Comparison of ENCODE assay signal across 25 cellular contexts in genomic region chr9:29697011-29697410, GRCh38.
DNase-seq lines count a peak whose midpoint lies in the region; ATAC-seq and TF ChIP-seq lines count a peak whose summit lies in the region.
"Had no signal": no experiment of that assay in that cellular context is flagged by ENCODE, and none has a peak within 500 bp of the region (broad histone marks: within the 10 kb centered on the region; RNA-seq: fewer than 3 reads in every experiment).

No MANE protein-coding gene starts in this region.

- no TSS peak for BruUV-seq in mammary epithelial cell (replicated peaks; lab: Mats Ljungman, UMichigan)

- DNase-seq in mammary epithelial cell (peak; percentile 36), breast epithelium (ENCODE audit: low spot score in 2 of 2) (no peak), astrocyte of the spinal cord (ENCODE audit: low read depth, low spot score) (peak; percentile 34), iris pigment epithelial cell (ENCODE audit: low read depth) (peak; percentile 10), stromal cell of bone marrow (ENCODE audit: low read depth) (peak; percentile 4), mesendoderm (no peak), testis (no peak)
- no peak for DNase-seq in stimulated activated effector memory CD8-positive, alpha-beta T cell treated with anti-CD3 and anti-CD28 coated beads, Interleukin-12 subunit alpha, Interleukin-12 subunit beta, amount 100 ng/mL, for 72 hours (ENCODE audit: low spot score in 2 of 2)
- DNase-seq: activated CD4-positive, alpha-beta memory T cell treated with anti-CD3 and anti-CD28 coated beads, Interleukin-2, amount 10 ng/mL, durations not matched to agents 7 days and 5 days; activated CD4-positive, CD25-positive, alpha-beta regulatory T cell; activated gamma-delta T cell treated with Interleukin-2 at 50 U/mL for 16 hours; activated T-cell treated with anti-CD3 and anti-CD28 coated beads for 4 hours; Caco-2; dermis blood vessel endothelial cell; foreskin melanocyte; HCEC 1CT; islet precursor cell; KBM-7; NCI-H2171; NCI-H526; stomach had no signal

- no peak overlapping the region for H4K8ac ChIP-seq in mesendoderm (ENCODE audit: low read depth, low read length)

- no peak overlapping the region for H2BK120ac ChIP-seq in mesendoderm (ENCODE audit: low read depth, low read length)

- H3K4me3 Mint-ChIP-seq in stimulated activated effector memory CD8-positive, alpha-beta T cell treated with anti-CD3 and anti-CD28 coated beads, Interleukin-12 subunit alpha, Interleukin-12 subunit beta, amount 100 ng/mL, for 72 hours: no peak overlapping the region
- H3K4me3 Mint-ChIP-seq: activated CD4-positive, alpha-beta memory T cell treated with anti-CD3 and anti-CD28 coated beads, Interleukin-2, amount 10 ng/mL, durations not matched to agents 7 days and 5 days; B cell; type B pancreatic cell had no signal

- dilution Hi-C loops in mammary epithelial cell (cut with HindIII; ENCODE audit: low sequenced_read_pairs): no loop called here

- no peak overlapping the region for H2BK15ac ChIP-seq in mesendoderm (replicated peaks; ENCODE audit: low read depth)

- no peaks in the 10 kb centered on the region for H4K20me1 ChIP-seq in mammary epithelial cell (ENCODE audit: insufficient read depth, low read length)

- no peak for TF ChIP-seq POLR2A in breast epithelium (IDR thresholded peaks at IDR 0.05)
- TF ChIP-seq POLR2A in testis (IDR thresholded peaks at IDR 0.05): no peak

- H3K27me3 ChIP-seq in mammary epithelial cell (ENCODE audit: insufficient read depth, low read length) (no peaks in the 10 kb centered on the region), breast epithelium (no peaks in the 10 kb centered on the region), mesendoderm (ENCODE audit: insufficient read depth, low read length, poor library complexity) (no peaks in the 10 kb centered on the region), testis (no peaks in the 10 kb centered on the region)
- H3K27me3 ChIP-seq: stomach had no signal

- no peak overlapping the region for H3K4ac ChIP-seq in mesendoderm (ENCODE audit: low read depth, low read length)

- no peak overlapping the region for H3K56ac ChIP-seq in mesendoderm (ENCODE audit: low read length)

- H3K36me3 Mint-ChIP-seq in stimulated activated effector memory CD8-positive, alpha-beta T cell treated with anti-CD3 and anti-CD28 coated beads, Interleukin-12 subunit alpha, Interleukin-12 subunit beta, amount 100 ng/mL, for 72 hours: no peaks in the 10 kb centered on the region
- H3K36me3 Mint-ChIP-seq: type B pancreatic cell had no signal

- H3K4me1 ChIP-seq in mammary epithelial cell (ENCODE audit: insufficient read depth, low read length) (no peaks in the 10 kb centered on the region), breast epithelium (no peaks in the 10 kb centered on the region), mesendoderm (ENCODE audit: control insufficient read depth, low read depth, low read length) (no peaks in the 10 kb centered on the region), testis (no peaks in the 10 kb centered on the region)
- H3K4me1 ChIP-seq: Caco-2, stomach had no signal

- peaks cover 12% of the 10 kb centered on the region for H3K9me3 Mint-ChIP-seq in stimulated activated effector memory CD8-positive, alpha-beta T cell treated with anti-CD3 and anti-CD28 coated beads, Interleukin-12 subunit alpha, Interleukin-12 subunit beta, amount 100 ng/mL, for 72 hours
- H3K9me3 Mint-ChIP-seq: activated CD4-positive, alpha-beta memory T cell treated with anti-CD3 and anti-CD28 coated beads, Interleukin-2, amount 10 ng/mL, durations not matched to agents 7 days and 5 days; type B pancreatic cell had no signal

- intact Hi-C loops in mammary epithelial cell (cut with micrococcal nuclease): loop anchor here (10.0 kb wide), 2 partner anchors 1152 to 1972 kb away; no protein-coding TSS in a partner anchor
- intact Hi-C loops in breast epithelium (cut with DNase I; ENCODE audit: low total_unique reads): no loop called here
- intact Hi-C loops in testis (cut with DNase I; ENCODE audit: low total_unique reads): no loop called here

- no peaks in the 10 kb centered on the region for H3K4me1 Mint-ChIP-seq in stimulated activated effector memory CD8-positive, alpha-beta T cell treated with anti-CD3 and anti-CD28 coated beads, Interleukin-12 subunit alpha, Interleukin-12 subunit beta, amount 100 ng/mL, for 72 hours
- H3K4me1 Mint-ChIP-seq: activated CD4-positive, alpha-beta memory T cell treated with anti-CD3 and anti-CD28 coated beads, Interleukin-2, amount 10 ng/mL, durations not matched to agents 7 days and 5 days; B cell had no signal

- H3K79me2 ChIP-seq in mammary epithelial cell (ENCODE audit: insufficient read depth, low read length) (no peaks in the 10 kb centered on the region), mesendoderm (ENCODE audit: control insufficient read depth, insufficient read depth, low read length) (no peaks in the 10 kb centered on the region)

- H2AK5ac ChIP-seq in mesendoderm (ENCODE audit: low read length): no peak overlapping the region

- H3K4me3 ChIP-seq in mammary epithelial cell (replicated peaks in 1 of 3; ENCODE audit: insufficient read depth in 1 of 3, low read depth in 2 of 3, low read length in 3 of 3) (no peak overlapping the region), breast epithelium (no peak overlapping the region), astrocyte of the spinal cord (ENCODE audit: low read depth, low read length) (no peak overlapping the region), mesendoderm (ENCODE audit: low read length) (no peak overlapping the region), testis (no peak overlapping the region)
- H3K4me3 ChIP-seq: lung, stomach had no signal

- CTCF ChIA-PET in mammary epithelial cell (lab: Charles Lee; ENCODE audit: low non-redundant PET): no interaction called here

- no peak overlapping the region for H3K18ac ChIP-seq in mesendoderm (ENCODE audit: low read length)

- H4K5ac ChIP-seq in mesendoderm (ENCODE audit: low read length): no peak overlapping the region

- WGBS in mammary epithelial cell (ENCODE audit: low coverage, missing lambda C conversion rate): 47% methylated on average over 2 of the region's 2 CpGs
- no CpG with 5 or more reads among the region's 2 CpGs for WGBS in mesendoderm (ENCODE audit: extremely low coverage, insufficient coverage, low lambda C conversion rate)
- WGBS in testis, 2 donors: 86 to 89% methylated on average over 2 of the region's 2 CpGs

- H2BK5ac ChIP-seq in mesendoderm (ENCODE audit: low read length): no peak overlapping the region

- H3K9me3 ChIP-seq in mammary epithelial cell (replicated peaks; ENCODE audit: insufficient read depth, low read length): no peaks in the 10 kb centered on the region
- peaks cover 0 to 6% of the 10 kb centered on the region in 2 donors for H3K9me3 ChIP-seq in breast epithelium
- no peaks in the 10 kb centered on the region for H3K9me3 ChIP-seq in testis
- H3K9me3 ChIP-seq: Caco-2 had no signal

- H3K36me3 ChIP-seq in mammary epithelial cell (ENCODE audit: insufficient read depth, low read length): no peaks in the 10 kb centered on the region
- no peaks in the 10 kb centered on the region for H3K36me3 ChIP-seq in breast epithelium
- no peaks in the 10 kb centered on the region for H3K36me3 ChIP-seq in mesendoderm (ENCODE audit: control insufficient read depth, insufficient read depth, low read length)
- no peaks in the 10 kb centered on the region for H3K36me3 ChIP-seq in testis (ENCODE audit: low read depth, missing control alignments)
- H3K36me3 ChIP-seq: stomach had no signal

- no peak overlapping the region for H3K27ac Mint-ChIP-seq in stimulated activated effector memory CD8-positive, alpha-beta T cell treated with anti-CD3 and anti-CD28 coated beads, Interleukin-12 subunit alpha, Interleukin-12 subunit beta, amount 100 ng/mL, for 72 hours
- H3K27ac Mint-ChIP-seq: activated CD4-positive, alpha-beta memory T cell treated with anti-CD3 and anti-CD28 coated beads, Interleukin-2, amount 10 ng/mL, durations not matched to agents 7 days and 5 days; B cell; type B pancreatic cell had no signal

- no peak overlapping the region for H3K9ac ChIP-seq in mammary epithelial cell (ENCODE audit: insufficient read depth, low read length)
- H3K9ac ChIP-seq in mesendoderm (ENCODE audit: low read length): no peak overlapping the region

- H3K4me2 ChIP-seq in mammary epithelial cell (ENCODE audit: insufficient read depth, low read depth, low read length): peak overlapping the region; percentile 29
- H3K4me2 ChIP-seq in mesendoderm (ENCODE audit: low read length): no peak overlapping the region

- ATAC-seq in stimulated activated effector memory CD8-positive, alpha-beta T cell treated with anti-CD3 and anti-CD28 coated beads, Interleukin-12 subunit alpha, Interleukin-12 subunit beta, amount 100 ng/mL, for 72 hours: no peak

- H3K27ac ChIP-seq in mammary epithelial cell (ENCODE audit: insufficient read depth, low read depth, low read length): no peak overlapping the region
- no peak overlapping the region for H3K27ac ChIP-seq in breast epithelium
- H3K27ac ChIP-seq in mesendoderm (ENCODE audit: low read depth, low read length): no peak overlapping the region
- H3K27ac ChIP-seq in testis: no peak overlapping the region
- H3K27ac ChIP-seq: 22Rv1, stomach had no signal

- no peak overlapping the region for H2AFZ ChIP-seq in mammary epithelial cell (ENCODE audit: low read depth, low read length)

- TF ChIP-seq CTCF in mammary epithelial cell (conservative IDR thresholded peaks at IDR 0.05 in 1 of 2, IDR thresholded peaks at IDR 0.05 in 1 of 2; ENCODE audit: extremely low read depth in 1 of 2, insufficient read depth in 1 of 2, low read depth in 1 of 2, low read length in 2 of 2): no peak
- TF ChIP-seq CTCF in breast epithelium (IDR thresholded peaks at IDR 0.05): no peak
- TF ChIP-seq CTCF in astrocyte of the spinal cord (IDR thresholded peaks at IDR 0.05; ENCODE audit: low read depth, low read length): no peak
- TF ChIP-seq CTCF in testis (IDR thresholded peaks at IDR 0.05): no peak

- in situ Hi-C loops in mammary epithelial cell (cut with MboI; ENCODE audit: low sequenced_read_pairs in 2 of 2): loop anchor here in 1 of 2 donors (25.0 kb wide), 1 partner anchor 935 kb away; no protein-coding TSS in a partner anchor
- in situ Hi-C loops in astrocyte of the spinal cord (cut with HindIII; ENCODE audit: low sequenced_read_pairs): no loop called here

- H3K79me1 ChIP-seq in mesendoderm (ENCODE audit: low read length): no peaks in the 10 kb centered on the region

- H3K23ac ChIP-seq in mesendoderm (ENCODE audit: low read length): no peak overlapping the region

Comparison
In these comparisons a context has a peak if more than half of its experiments do, and no peak if none do; other contexts are left out.
1. DNase-seq: peak in mammary epithelial cell (single experiment), astrocyte of the spinal cord (single experiment), iris pigment epithelial cell (single experiment) and stromal cell of bone marrow (single experiment); none in breast epithelium (0 of 2), mesendoderm (single experiment), stimulated activated effector memory CD8-positive, alpha-beta T cell treated with anti-CD3 and anti-CD28 coated beads, Interleukin-12 subunit alpha, Interleukin-12 subunit beta, amount 100 ng/mL, for 72 hours (0 of 2) and testis (single experiment).